Comparison of ENCODE assay signal across 15 cellular contexts in the genomic region with DNA sequence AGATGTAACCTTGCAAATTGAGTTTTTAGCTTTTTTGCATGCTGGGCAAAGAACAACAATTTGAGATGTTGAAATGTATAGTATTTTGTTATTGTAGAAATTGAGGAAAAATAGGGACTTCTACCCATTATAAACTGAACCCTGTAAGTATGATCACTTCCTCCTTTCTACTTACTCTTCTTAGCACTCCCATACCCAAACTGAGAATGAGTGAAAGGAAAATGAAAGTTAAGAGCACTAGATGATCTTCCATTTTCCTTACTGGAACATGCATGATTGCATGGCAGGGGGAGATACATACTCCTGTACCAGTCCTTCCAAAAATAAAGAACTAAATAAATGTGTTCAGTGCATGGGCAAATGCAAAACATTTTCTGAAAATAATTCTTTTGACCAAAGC.
DNase-seq lines count a peak whose midpoint lies in the region; ATAC-seq lines count a peak whose summit lies in the region.
"Had no signal": no experiment of that assay in that cellular context is flagged by ENCODE, and none has a peak within 500 bp of the region (broad histone marks: within the 10 kb centered on the region; RNA-seq: fewer than 3 reads in every experiment).

No MANE protein-coding gene starts in this region.

- H3K9me3 ChIP-seq in GM23248 (ENCODE audit: low read depth) = no peaks in the 10 kb centered on the region
- H3K9me3 ChIP-seq: ascending aorta, mucosa of descending colon had no signal

- H3K27ac ChIP-seq in GM23248 = no peak overlapping the region
- H3K27ac ChIP-seq: ascending aorta, dorsolateral prefrontal cortex had no signal

- H4K20me1 ChIP-seq in GM23248 (ENCODE audit: insufficient read depth) = no peaks in the 10 kb centered on the region

- ATAC-seq in GM18861 (IDR thresholded peaks at IDR 0.05; ENCODE audit: unreplicated experiment) (peak; percentile 63), GM21529 (IDR thresholded peaks at IDR 0.05; ENCODE audit: unreplicated experiment) (peak; percentile 89), HG03159 (IDR thresholded peaks at IDR 0.05; ENCODE audit: unreplicated experiment) (peak; percentile 74), GM18520 (IDR thresholded peaks at IDR 0.05; ENCODE audit: unreplicated experiment) (no peak)
- ATAC-seq: activated T-cell treated with anti-CD3 and anti-CD28 coated beads, Interleukin-2, amount 50 U/mL, for 4 hours; mucosa of descending colon had no signal

- no peaks in the 10 kb centered on the region for H3K27me3 ChIP-seq in GM23248 (replicated peaks; ENCODE audit: insufficient read depth)
- H3K27me3 ChIP-seq: ascending aorta, dorsolateral prefrontal cortex had no signal

- peaks cover 9% of the 10 kb centered on the region; the same call in 1 of the 2 replicates for H3K36me3 ChIP-seq in GM23248 (ENCODE audit: low read depth)

- H2AFZ ChIP-seq in GM23248 = no peak overlapping the region

- in situ Hi-C loops in ACHN (cut with HindIII; ENCODE audit: low pct_ligation_motif_present, low pct_unique_long_range_greater_than_20kb, low sequenced_read_pairs) (no loop called here), GM23248 (cut with MboI) (no loop called here)

- H3K79me2 ChIP-seq in GM23248 (ENCODE audit: insufficient read depth) = no peaks in the 10 kb centered on the region

- H3K4me3 ChIP-seq in GM23248 = no peak overlapping the region
- H3K4me3 ChIP-seq: ascending aorta, dorsolateral prefrontal cortex, mucosa of descending colon had no signal

- DNase-seq in ACHN (peak; percentile 4), RKO (ENCODE audit: low spot score) (no peak), DMS 273 (lab: John Stamatoyannopoulos, UW; ENCODE audit: unreplicated experiment) (no peak), GM23248 (no peak)
- DNase-seq: activated CD4-positive, CD25-positive, alpha-beta regulatory T cell; activated T-cell treated with anti-CD3 and anti-CD28 coated beads, Interleukin-2, amount 50 U/mL, for 4 hours; dorsolateral prefrontal cortex; mucosa of descending colon; NCI-H1417 treated with DMSO at 0.1 percent for 48 hours; NCI-H82 had no signal

- no peaks in the 10 kb centered on the region for H3K4me1 ChIP-seq in GM23248 (ENCODE audit: insufficient read depth)
- H3K4me1 ChIP-seq: ascending aorta had no signal

- H3K9ac ChIP-seq in GM23248 = no peak overlapping the region

- no peaks in the 10 kb centered on the region for H3K9me2 ChIP-seq in GM23248 (ENCODE audit: insufficient read depth)

- no peak overlapping the region for H3K4me2 ChIP-seq in GM23248 (ENCODE audit: unreplicated experiment)

- no peaks in the 10 kb centered on the region for H3F3A ChIP-seq in GM23248 (ENCODE audit: insufficient read depth)
